In genomic region chr4:16893141-16893571, GRCh38 we compare ENCODE assay signal across 10 cellular contexts. TPM values are rescaled to one million over a fixed set of nuclear protein-coding genes. Genes with fewer than 3 reads are reported as not detected.
DNase-seq lines count a peak whose midpoint lies in the region; ATAC-seq and TF ChIP-seq lines count a peak whose summit lies in the region.
"Had no signal": no experiment of that assay in that cellular context is flagged by ENCODE, and none has a peak within 500 bp of the region (broad histone marks: within the 10 kb centered on the region; RNA-seq: fewer than 3 reads in every experiment).

No MANE protein-coding gene starts in this region.

- H3K27me3 ChIP-seq in BLaER1 = no peaks in the 10 kb centered on the region
- no peaks in the 10 kb centered on the region for H3K27me3 ChIP-seq in HUES6 (ENCODE audit: control insufficient read depth, insufficient read depth, low read length)

- no peak for DNase-seq in effector memory CD8-positive, alpha-beta T cell
- DNase-seq in neural crest cell (ENCODE audit: low read depth, low spot score) = no peak
- DNase-seq in NCI-H2227 treated with DMSO at 0.1 percent for 48 hours (lab: John Stamatoyannopoulos, UW) = no peak
- no peak for DNase-seq in erythroblast (lab: John Stamatoyannopoulos, UW)

- H3K4me3 Mint-ChIP-seq in effector memory CD8-positive, alpha-beta T cell = peak overlapping the region in 1 of 2 donors; percentile 59
- peak overlapping the region; percentile 38 for H3K4me3 Mint-ChIP-seq in neural crest cell

- peak overlapping the region; percentile 64 for H3K4me2 ChIP-seq in BLaER1

- TF ChIP-seq POLR2A in erythroblast (IDR thresholded peaks at IDR 0.05; ENCODE audit: low read length) = no peak

- no peak for ATAC-seq in effector memory CD8-positive, alpha-beta T cell (replicated peaks)
- ATAC-seq in GM21737 (IDR thresholded peaks at IDR 0.05; ENCODE audit: unreplicated experiment) (no peak), GM19455 (IDR thresholded peaks at IDR 0.05; ENCODE audit: unreplicated experiment) (no peak)

- H3K27ac ChIP-seq in BLaER1 (peak overlapping the region; percentile 55; the same call in 1 of the 2 replicates), HUES6 (ENCODE audit: low read depth, low read length) (peak overlapping the region; percentile 77)

- H3K27me3 Mint-ChIP-seq in effector memory CD8-positive, alpha-beta T cell = no peaks in the 10 kb centered on the region
- peaks cover 2% of the 10 kb centered on the region for H3K27me3 Mint-ChIP-seq in neural crest cell (ENCODE audit: low read depth)

- H3K9me3 ChIP-seq in BLaER1 (no peaks in the 10 kb centered on the region), HUES6 (ENCODE audit: control insufficient read depth, insufficient read depth, low read depth, low read length) (no peaks in the 10 kb centered on the region)

- H3K4me1 ChIP-seq in BLaER1 (peaks cover 41% of the 10 kb centered on the region), HUES6 (ENCODE audit: control insufficient read depth, insufficient read depth, low read length) (peaks cover 42% of the 10 kb centered on the region)

- no peaks in the 10 kb centered on the region for H3K9me3 Mint-ChIP-seq in effector memory CD8-positive, alpha-beta T cell
- H3K9me3 Mint-ChIP-seq in neural crest cell = no peaks in the 10 kb centered on the region

- no peaks in the 10 kb centered on the region for H3K36me3 ChIP-seq in BLaER1
- peaks cover 14% of the 10 kb centered on the region for H3K36me3 ChIP-seq in HUES6 (ENCODE audit: control insufficient read depth, insufficient read depth, low read length)

- peak overlapping the region; percentile 32 to 86 for H3K27ac Mint-ChIP-seq in effector memory CD8-positive, alpha-beta T cell
- no peak overlapping the region for H3K27ac Mint-ChIP-seq in neural crest cell (ENCODE audit: unreplicated experiment)

- H3K36me3 Mint-ChIP-seq in effector memory CD8-positive, alpha-beta T cell (ENCODE audit: insufficient read depth) = no peaks in the 10 kb centered on the region
- no peaks in the 10 kb centered on the region for H3K36me3 Mint-ChIP-seq in neural crest cell (ENCODE audit: low read depth)

- peaks cover 9 to 49% of the 10 kb centered on the region in 2 donors for H3K4me1 Mint-ChIP-seq in effector memory CD8-positive, alpha-beta T cell (ENCODE audit: low read depth in 2 of 2)
- peaks cover 43% of the 10 kb centered on the region for H3K4me1 Mint-ChIP-seq in neural crest cell

- no peaks in the 10 kb centered on the region for H4K20me1 ChIP-seq in BLaER1

- TF ChIP-seq CTCF in neural crest cell (conservative IDR thresholded peaks at IDR 0.05) = no peak

- H3K4me3 ChIP-seq in BLaER1 (peak overlapping the region; percentile 22; the same call in 1 of the 2 replicates), HUES6 (ENCODE audit: low read depth, low read length) (peak overlapping the region; percentile 29; the same call in 1 of the 2 replicates)

- no peak overlapping the region for H3K9ac ChIP-seq in BLaER1
- no peak overlapping the region for H3K9ac ChIP-seq in HUES6 (ENCODE audit: low read length)

RNA-seq across cellular contexts. Expression of gene LDB2, which starts 5.3 kb away (rescaled TPM):
- 9.6 and 12.7 TPM in 2 replicates for total RNA-seq in neural crest cell
- total RNA-seq: myocyte, NCI-H460 had no signal
